8 cellular contexts compared by ENCODE assay signal in genomic region chr12:106840217-106840616, GRCh38.
A peak's percentile ranks its signal among the peaks of the same experiment; 100 is the strongest.
DNase-seq lines count a peak whose midpoint lies in the region; ATAC-seq, FAIRE-seq and TF ChIP-seq lines count a peak whose summit lies in the region.

No MANE protein-coding gene starts in this region.

- H3K18ac ChIP-seq in mesenchymal stem cell (ENCODE audit: low read depth in 1 of 2, low read length in 2 of 2), result no peak overlapping the region

- H2BK120ac ChIP-seq in mesenchymal stem cell (ENCODE audit: low read depth, low read length), result no peak overlapping the region

- H3K27me3 ChIP-seq in CD4-positive, alpha-beta memory T cell (ENCODE audit: insufficient read depth, low read length), result no peaks in the 10 kb centered on the region
- H3K27me3 ChIP-seq in K562 (ENCODE audit: control insufficient read depth in 2 of 2, insufficient read depth in 2 of 2, low read length in 2 of 2), result no peaks in the 10 kb centered on the region
- H3K27me3 ChIP-seq in mesenchymal stem cell (ENCODE audit: control insufficient read depth in 1 of 2, insufficient read depth in 1 of 2, low read length in 2 of 2), result no peaks in the 10 kb centered on the region

- H3K4me1 ChIP-seq in CD4-positive, alpha-beta memory T cell (ENCODE audit: insufficient read depth, low read length), result peaks cover 17% of the 10 kb centered on the region
- H3K4me1 ChIP-seq in K562 (replicated peaks in 1 of 2; ENCODE audit: control insufficient read depth in 2 of 2, insufficient read depth in 2 of 2, low read length in 2 of 2) (peaks cover 6 to 24% of the 10 kb centered on the region in 2 experiments; a peak in 3 of 5 replicates), mesenchymal stem cell (ENCODE audit: control insufficient read depth, insufficient read depth, low read depth, low read length) (peaks cover 1% of the 10 kb centered on the region)

- no peaks in the 10 kb centered on the region for H3K9me1 ChIP-seq in K562 (ENCODE audit: control insufficient read depth, insufficient read depth, low read length)

- no peak overlapping the region for H2BK12ac ChIP-seq in mesenchymal stem cell (ENCODE audit: low read length in 2 of 2)

- H3K23ac ChIP-seq in mesenchymal stem cell (ENCODE audit: low read length in 2 of 2), result no peak overlapping the region

- CTCF ChIA-PET in CD4-positive, alpha-beta memory T cell (lab: Charles Lee; ENCODE audit: partially characterized antibody), result interaction anchor here (1.3 to 3.8 kb wide), 5 partner anchors 80 to 612 kb away, joined by 3 to 41 read pairs (median 17); partner anchors contain the start of gene POLR3B
- CTCF ChIA-PET in K562 (lab: Yijun Ruan, JAX; ENCODE audit: low intra/inter-chr PET ratio), result interaction anchor here (0.6 to 2.8 kb wide), 5 partner anchors 78 to 483 kb away, joined by 3 to 20 read pairs (median 3); partner anchors contain the start of gene POLR3B

- FAIRE-seq in K562 (lab: Jason Lieb, UNC), result peak; percentile 80

- no peak overlapping the region for H3K27ac ChIP-seq in CD4-positive, alpha-beta memory T cell (ENCODE audit: low read depth, low read length)
- H3K27ac ChIP-seq in K562 (ENCODE audit: extremely low read depth, low read depth, low read length) (peak overlapping the region; percentile 57; the same call in 2 of the 3 replicates), mesenchymal stem cell (ENCODE audit: low read length, poor library complexity, severe bottlenecking) (peak overlapping the region; percentile 44)

- H4K91ac ChIP-seq in mesenchymal stem cell (ENCODE audit: low read length), result no peak overlapping the region

- H3K4me3 Mint-ChIP-seq in CD4-positive, alpha-beta memory T cell, result no peak overlapping the region
- H3K4me3 Mint-ChIP-seq in immature natural killer cell, result no peak overlapping the region

- peak; percentile 28; the same call in 1 of the 2 replicates for TF ChIP-seq EP300 in K562 (IDR thresholded peaks at IDR 0.05; ENCODE audit: low read length)

- H4K20me1 ChIP-seq in K562 (replicated peaks; ENCODE audit: control insufficient read depth, insufficient read depth, low read length), result no peaks in the 10 kb centered on the region

- POLR2A ChIA-PET in CD4-positive, alpha-beta memory T cell (lab: Charles Lee; ENCODE audit: partially characterized antibody), result interaction anchor here (1.0 kb wide), 1 partner anchor 483 kb away, joined by 3 read pairs; the partner anchor contains the start of gene POLR3B
- POLR2A ChIA-PET in K562 (lab: Yijun Ruan, JAX), result interaction anchor here (0.6 to 1.6 kb wide), 2 partner anchors 9 to 281 kb away, joined by 3 to 6 read pairs; no protein-coding TSS in a partner anchor

- BruUV-seq in K562 (replicated peaks; lab: Mats Ljungman, UMichigan), result no TSS peak

- 0% methylated on average over 2 of the region's 2 CpGs for WGBS in K562 (ENCODE audit: insufficient coverage, low coverage, missing lambda C conversion rate)
- 0% methylated on average over 1 of the region's 2 CpGs for WGBS in mesenchymal stem cell

- H3K4me1 Mint-ChIP-seq in CD4-positive, alpha-beta memory T cell, result peaks cover 14 to 28% (median 22%) of the 10 kb centered on the region in 4 donors
- peaks cover 3 to 15% of the 10 kb centered on the region in 2 donors for H3K4me1 Mint-ChIP-seq in immature natural killer cell

- no peak for TF ChIP-seq POLR2A in NB4 (IDR thresholded peaks at IDR 0.05; ENCODE audit: extremely low read depth, insufficient read length)
- no peak for TF ChIP-seq POLR2A in K562 (conservative IDR thresholded peaks at IDR 0.05)

- H3K27ac Mint-ChIP-seq in CD4-positive, alpha-beta memory T cell, result peak overlapping the region in 5 of 7 donors; percentile 11 to 81 (median 57)
- H3K27ac Mint-ChIP-seq in immature natural killer cell, result peak overlapping the region in 2 of 6 donors; percentile 22 to 76

- peaks cover 9% of the 10 kb centered on the region for H3K79me1 ChIP-seq in mesenchymal stem cell (replicated peaks; ENCODE audit: low read length, poor library complexity, severe bottlenecking)

- H3K36me3 Mint-ChIP-seq in CD4-positive, alpha-beta memory T cell, result peaks cover 12 to 16% of the 10 kb centered on the region in 2 donors
- H3K36me3 Mint-ChIP-seq in immature natural killer cell, result peaks cover 0 to 7% (median 5%) of the 10 kb centered on the region in 3 donors

- in situ Hi-C loops in K562 (cut with MboI), result no loop called here

- no peak overlapping the region for H4K8ac ChIP-seq in mesenchymal stem cell (ENCODE audit: low read length)

- H2AK5ac ChIP-seq in mesenchymal stem cell (ENCODE audit: low read length, severe bottlenecking), result no peak overlapping the region

- no peak overlapping the region for H2BK15ac ChIP-seq in mesenchymal stem cell (ENCODE audit: low read depth, poor library complexity, severe bottlenecking)

- H3K9me3 Mint-ChIP-seq in CD4-positive, alpha-beta memory T cell, result no peaks in the 10 kb centered on the region
- H3K9me3 Mint-ChIP-seq in immature natural killer cell, result no peaks in the 10 kb centered on the region

- TF ChIP-seq RAD21 in K562 (CRISPR knock-in tag; conservative IDR thresholded peaks at IDR 0.05 in 1 of 2, IDR thresholded peaks at IDR 0.05 in 1 of 2), result peak in 1 of 2 experiments; percentile 31; a peak in 1 of 4 replicates

- no peaks in the 10 kb centered on the region; the same call in 2 of the 3 replicates for H3K79me2 ChIP-seq in K562 (ENCODE audit: control insufficient read depth, insufficient read depth, low read length)

- no peak overlapping the region for H3K14ac ChIP-seq in mesenchymal stem cell (ENCODE audit: low read length in 2 of 2)

- intact Hi-C loops in CD4-positive, alpha-beta memory T cell (cut with micrococcal nuclease), result loop anchor here (2.0 to 10.0 kb wide), 3 partner anchors 265 to 613 kb away; no protein-coding TSS in a partner anchor
- intact Hi-C loops in K562 (cut with micrococcal nuclease), result loop anchor here (1.0 to 10.0 kb wide), 8 partner anchors 65 to 613 kb away; partner anchors contain the start of genes POLR3B and RIC8B

- no peak for DNase-seq in CD4-positive, alpha-beta memory T cell
- DNase-seq in NB4 (ENCODE audit: low read depth) (peak; percentile 9), K562 (ENCODE audit: extremely low read depth in 1 of 4, low spot score in 3 of 4) (peak; percentile 37 to 82 (median 60)), mesenchymal stem cell (peak; percentile 80), Ammon's horn (ENCODE audit: low spot score) (no peak), NCI-H1105 (lab: John Stamatoyannopoulos, UW) (no peak), immature natural killer cell (no peak)

- peaks cover 7% of the 10 kb centered on the region for H3K36me3 ChIP-seq in CD4-positive, alpha-beta memory T cell (ENCODE audit: insufficient read depth, low read length)
- H3K36me3 ChIP-seq in K562 (ENCODE audit: control insufficient read depth, insufficient read depth, low read length), result peaks cover 4% of the 10 kb centered on the region; the same call in 1 of the 3 replicates
- peaks cover 0 to 37% of the 10 kb centered on the region in 2 experiments for H3K36me3 ChIP-seq in mesenchymal stem cell (ENCODE audit: control insufficient read depth in 1 of 2, insufficient read depth in 2 of 2, low read depth in 1 of 2, low read length in 2 of 2)

- no peaks in the 10 kb centered on the region for H3K9me3 ChIP-seq in CD4-positive, alpha-beta memory T cell (ENCODE audit: control insufficient read depth in 1 of 2, low read length in 2 of 2)
- no peaks in the 10 kb centered on the region for H3K9me3 ChIP-seq in K562 (replicated peaks; ENCODE audit: control insufficient read depth, insufficient read depth, low read depth, low read length)
- no peaks in the 10 kb centered on the region for H3K9me3 ChIP-seq in mesenchymal stem cell (ENCODE audit: control insufficient read depth, low read length)

- no peak for TF ChIP-seq CTCF in NB4 (IDR thresholded peaks at IDR 0.05; ENCODE audit: low read depth, low read length)
- TF ChIP-seq CTCF in K562 (IDR thresholded peaks at IDR 0.05 in 2 of 3, conservative IDR thresholded peaks at IDR 0.05 in 1 of 3; ENCODE audit: insufficient read depth in 2 of 3, low read depth in 1 of 3, low read length in 3 of 3), result no peak

- H2AFZ ChIP-seq in K562 (ENCODE audit: low read depth, low read length) (peak overlapping the region; percentile 33; the same call in 1 of the 2 replicates), mesenchymal stem cell (ENCODE audit: low read depth, low read length) (no peak overlapping the region)

- no peak overlapping the region for H2BK5ac ChIP-seq in mesenchymal stem cell (ENCODE audit: low read depth, low read length, poor library complexity, severe bottlenecking)

- ATAC-seq in K562, result peak; percentile 96
- ATAC-seq in GM18519 (IDR thresholded peaks at IDR 0.05; ENCODE audit: low FRiP score, unreplicated experiment), result no peak

- H3K9ac ChIP-seq in K562 (ENCODE audit: insufficient read depth in 1 of 2, low read depth in 2 of 2, low read length in 2 of 2) (no peak overlapping the region; a peak in 1 of 4 replicates), mesenchymal stem cell (ENCODE audit: low read length) (peak overlapping the region; percentile 58)

- H3K4ac ChIP-seq in mesenchymal stem cell (ENCODE audit: low read depth in 1 of 2, low read length in 2 of 2), result no peak overlapping the region

- H3K4me2 ChIP-seq in K562 (ENCODE audit: insufficient read depth, low read length), result peak overlapping the region; percentile 22; the same call in 1 of the 2 replicates
- H3K4me2 ChIP-seq in mesenchymal stem cell (ENCODE audit: low read length, poor library complexity, severe bottlenecking), result no peak overlapping the region

- no peak overlapping the region for H3K4me3 ChIP-seq in CD4-positive, alpha-beta memory T cell (ENCODE audit: low read length in 2 of 2)
- no peak overlapping the region for H3K4me3 ChIP-seq in NB4 (ENCODE audit: low read depth, low read length)
- H3K4me3 ChIP-seq in K562, result no peak overlapping the region
- H3K4me3 ChIP-seq in mesenchymal stem cell (ENCODE audit: insufficient read depth in 1 of 2, low read depth in 1 of 2, low read length in 2 of 2), result no peak overlapping the region

- H3K27me3 Mint-ChIP-seq in CD4-positive, alpha-beta memory T cell, result no peaks in the 10 kb centered on the region
- peaks cover 0 to under 1% (median 0%) of the 10 kb centered on the region in 3 donors for H3K27me3 Mint-ChIP-seq in immature natural killer cell (ENCODE audit: low read depth in 3 of 3)

Comparison
In these comparisons a context has a peak if more than half of its experiments do, and no peak if none do; other contexts are left out.
1. DNase-seq: peak in NB4 (single experiment), K562 (4 of 4) and mesenchymal stem cell (single experiment); none in CD4-positive, alpha-beta memory T cell (0 of 5), Ammon's horn (single experiment), NCI-H1105 (single experiment) and immature natural killer cell (0 of 3).